Comparison of ENCODE assay signal across 1 cellular context in genomic region chr20:13221673-13222318, GRCh38.
A peak's percentile ranks its signal among the peaks of the same experiment; 100 is the strongest.
TF ChIP-seq lines count a peak whose summit lies in the region.

No MANE protein-coding gene starts in this region.

TF ChIP-seq in WTC11, 78 proteins besides CTCF, POLR2A, EP300 and RAD21 (continued from another document):
- TF ChIP-seq ATF2 (CRISPR knock-in tag; IDR thresholded peaks at IDR 0.05; ENCODE audit: borderline replicate concordance, low read depth) (no peak), CREM (CRISPR knock-in tag; IDR thresholded peaks at IDR 0.05) (no peak), ZBTB21 (CRISPR knock-in tag; IDR thresholded peaks at IDR 0.05; ENCODE audit: borderline replicate concordance) (no peak), NR3C1 (CRISPR knock-in tag; conservative IDR thresholded peaks at IDR 0.05; ENCODE audit: low read depth) (no peak), MXD4 (CRISPR knock-in tag; IDR thresholded peaks at IDR 0.05; ENCODE audit: borderline replicate concordance) (no peak), SMAD4 (CRISPR knock-in tag; IDR thresholded peaks at IDR 0.05) (no peak), FOXJ3 (CRISPR knock-in tag; IDR thresholded peaks at IDR 0.05; ENCODE audit: borderline replicate concordance) (no peak), ZMAT4 (CRISPR knock-in tag; IDR thresholded peaks at IDR 0.05) (no peak), FOXP4 (CRISPR knock-in tag; IDR thresholded peaks at IDR 0.05) (peak; percentile 85), GTF2I (CRISPR knock-in tag; conservative IDR thresholded peaks at IDR 0.05) (no peak), CBFB (CRISPR knock-in tag; IDR thresholded peaks at IDR 0.05; ENCODE audit: low read depth) (no peak), AR (CRISPR knock-in tag; IDR thresholded peaks at IDR 0.05) (no peak), PRDM15 (CRISPR knock-in tag; IDR thresholded peaks at IDR 0.05) (peak; percentile 47; the same call in 1 of the 2 replicates), KAT7 (CRISPR knock-in tag; IDR thresholded peaks at IDR 0.05; ENCODE audit: borderline replicate concordance) (0 out of 2 replicates have a peak, but pooled peaks have one; percentile 43), ZSCAN18 (CRISPR knock-in tag; IDR thresholded peaks at IDR 0.05) (no peak), ZNF121 (CRISPR knock-in tag; IDR thresholded peaks at IDR 0.05) (no peak), ERG (CRISPR knock-in tag; IDR thresholded peaks at IDR 0.05) (no peak), FOXP1 (CRISPR knock-in tag; IDR thresholded peaks at IDR 0.05; ENCODE audit: borderline replicate concordance) (peak; percentile 78), ZNF423 (CRISPR knock-in tag; IDR thresholded peaks at IDR 0.05) (no peak), JUN (CRISPR knock-in tag; IDR thresholded peaks at IDR 0.05) (no peak), PRRX2 (CRISPR knock-in tag; IDR thresholded peaks at IDR 0.05) (no peak), CREB1 (CRISPR knock-in tag; IDR thresholded peaks at IDR 0.05) (no peak), ZBTB43 (CRISPR knock-in tag; IDR thresholded peaks at IDR 0.05) (0 out of 2 replicates have a peak, but pooled peaks have one; percentile 24), ATF1 (CRISPR knock-in tag; IDR thresholded peaks at IDR 0.05) (no peak), ARID4B (CRISPR knock-in tag; IDR thresholded peaks at IDR 0.05; ENCODE audit: borderline replicate concordance) (peak; percentile 22; the same call in 1 of the 2 replicates), ETV6 (CRISPR knock-in tag; IDR thresholded peaks at IDR 0.05) (0 out of 2 replicates have a peak, but pooled peaks have one; percentile 16), NFE2L1 (CRISPR knock-in tag; IDR thresholded peaks at IDR 0.05) (peak; percentile 85), GABPB1 (CRISPR knock-in tag; IDR thresholded peaks at IDR 0.05) (no peak)
TF ChIP-seq in WTC11: peak in this region for 24.
